Comparison of ENCODE assay signal across 16 cellular contexts in genomic region chr1:164272156-164272555, GRCh38.
A peak's percentile ranks its signal among the peaks of the same experiment; 100 is the strongest.
DNase-seq lines count a peak whose midpoint lies in the region; ATAC-seq, FAIRE-seq and TF ChIP-seq lines count a peak whose summit lies in the region.
"Had no signal": no experiment of that assay in that cellular context is flagged by ENCODE, and none has a peak within 500 bp of the region (broad histone marks: within the 10 kb centered on the region; RNA-seq: fewer than 3 reads in every experiment).

No MANE protein-coding gene starts in this region.

- H3K4me3 ChIP-seq in A673 (ENCODE audit: low read depth, low read length, poor library complexity, severe bottlenecking): no peak overlapping the region

- intact Hi-C loops in A673 (cut with micrococcal nuclease; ENCODE audit: unreplicated experiment): no loop called here

- H3K27me3 ChIP-seq in A673 (replicated peaks; ENCODE audit: insufficient read depth, low read depth, low read length, poor library complexity): no peaks in the 10 kb centered on the region
- H3K27me3 ChIP-seq: BE2C had no signal

- no peak overlapping the region for H3K27ac ChIP-seq in A673 (ENCODE audit: low read depth, low read length, poor library complexity, severe bottlenecking)
- H3K27ac ChIP-seq: C4-2B had no signal

- no peaks in the 10 kb centered on the region for H3K36me3 ChIP-seq in A673 (ENCODE audit: insufficient read depth, low read length, poor library complexity, severe bottlenecking)
- H3K36me3 ChIP-seq: BE2C had no signal

- DNase-seq in A673 (ENCODE audit: low spot score) (peak; percentile 5), D721Med (ENCODE audit: insufficient read length, low spot score) (no peak), NCI-H69 (lab: John Stamatoyannopoulos, UW) (peak; percentile 86), islet precursor cell (peak; percentile 71), iPS-NIHi7 (ENCODE audit: extremely low spot score) (no peak)
- DNase-seq in activated naive CD4-positive, alpha-beta T cell treated with Interleukin-2 at 50 U/mL for 16 hours: no peak
- DNase-seq: BE2C; CD4-positive, alpha-beta memory T cell; DND-41; GF-D8 had no signal

- BruUV-seq in A673 (replicated peaks; lab: Mats Ljungman, UMichigan): no TSS peak

- ATAC-seq in GM19023 (IDR thresholded peaks at IDR 0.05; ENCODE audit: unreplicated experiment): no peak
- ATAC-seq: HCT116, HepG2 had no signal

- no peaks in the 10 kb centered on the region for H3K4me1 ChIP-seq in A673 (ENCODE audit: insufficient read depth, low read length, poor library complexity, severe bottlenecking)
- H3K4me1 ChIP-seq: BE2C had no signal

- peak; percentile 98 for FAIRE-seq in D721Med (lab: Jason Lieb, UNC)
- FAIRE-seq: A204.1, HepG2, HTR-8/SVneo had no signal

- POLR2A ChIA-PET in A673 (lab: Charles Lee; ENCODE audit: low non-redundant PET): no interaction called here

- CTCF ChIA-PET in A673 (lab: Charles Lee): no interaction called here

- no peaks in the 10 kb centered on the region for H3K9me3 ChIP-seq in A673 (ENCODE audit: low read depth, low read length, poor library complexity, severe bottlenecking)
- H3K9me3 ChIP-seq: BE2C had no signal

- TF ChIP-seq CTCF in A673 (conservative IDR thresholded peaks at IDR 0.05; ENCODE audit: low read depth, low read length) (no peak), D721Med (IDR thresholded peaks at IDR 0.05; ENCODE audit: insufficient read depth, missing control alignments) (no peak)

Comparison
In these comparisons a context has a peak if more than half of its experiments do, and no peak if none do; other contexts are left out.
1. DNase-seq: peak in A673 (single experiment), NCI-H69 (single experiment) and islet precursor cell (single experiment); none in D721Med (single experiment), activated naive CD4-positive, alpha-beta T cell treated with Interleukin-2 at 50 U/mL for 16 hours (single experiment) and iPS-NIHi7 (single experiment).